8 cellular contexts compared by ENCODE assay signal in genomic region chr10:22320591-22321155, GRCh38. TPM values are rescaled to one million over a fixed set of nuclear protein-coding genes. Genes with fewer than 3 reads are reported as not detected.
DNase-seq lines count a peak whose midpoint lies in the region; ATAC-seq and TF ChIP-seq lines count a peak whose summit lies in the region.

BMI1 (plus strand) TSS chr10:22321099; CDS start chr10:22326450, 5,351 bp downstream.

- peak within 1 kb of the TSS; percentile 47; the same call in 1 of the 2 replicates for H3K56ac ChIP-seq in IMR-90 (ENCODE audit: extremely low read depth, insufficient read depth, low read length)

- H3K4me2 ChIP-seq in IMR-90 (ENCODE audit: low read depth, low read length), result peak within 1 kb of the TSS; percentile 95

- peak within 1 kb of the TSS; percentile 75 for H2BK5ac ChIP-seq in IMR-90 (ENCODE audit: low read depth, low read length, poor library complexity, severe bottlenecking)

- peak within 1 kb of the TSS; percentile 94 for H3K4me3 Mint-ChIP-seq in activated naive CD4-positive, alpha-beta T cell treated with anti-CD3 and anti-CD28 coated beads, Interleukin-2, amount 50 U/mL, for 24 hours
- H3K4me3 Mint-ChIP-seq in natural killer cell treated with Interleukin-12 subunit alpha and Interleukin-12 subunit beta and Interleukin-15 and Interleukin-18, amount 100 ng/mL, for 72 hours, result peak within 1 kb of the TSS; percentile 97

- peak within 1 kb of the TSS; percentile 40; the same call in 1 of the 2 replicates for H2AK5ac ChIP-seq in IMR-90 (ENCODE audit: low read depth, low read length)

- TF ChIP-seq RAD21 in IMR-90 (IDR thresholded peaks at IDR 0.05; ENCODE audit: low read length), result no peak

- peak within 1 kb of the TSS; percentile 29; the same call in 1 of the 2 replicates for H3K14ac ChIP-seq in IMR-90 (replicated peaks; ENCODE audit: low read depth, low read length)

- peak within 1 kb of the TSS; percentile 82 for H4K5ac ChIP-seq in IMR-90 (ENCODE audit: low read depth, low read length)

- H3K79me1 ChIP-seq in IMR-90 (ENCODE audit: low read depth in 1 of 2, low read length in 2 of 2), result peaks cover 22 to 24% of the 10 kb centered on the region in 2 experiments

- peaks cover 4% of the 10 kb centered on the region for H3K36me3 Mint-ChIP-seq in activated naive CD4-positive, alpha-beta T cell treated with anti-CD3 and anti-CD28 coated beads, Interleukin-2, amount 50 U/mL, for 24 hours
- peaks cover 6% of the 10 kb centered on the region for H3K36me3 Mint-ChIP-seq in natural killer cell treated with Interleukin-12 subunit alpha and Interleukin-12 subunit beta and Interleukin-15 and Interleukin-18, amount 100 ng/mL, for 72 hours

- H4K20me1 ChIP-seq in IMR-90 (ENCODE audit: insufficient read depth, low read length), result peaks cover 13% of the 10 kb centered on the region; the same call in 1 of the 2 replicates

- peak within 1 kb of the TSS; percentile 67 for H3K4me3 ChIP-seq in AG04450 (ENCODE audit: low read depth, low read length)
- peak within 1 kb of the TSS; percentile 100 for H3K4me3 ChIP-seq in IMR-90 (ENCODE audit: insufficient read depth, low read depth, low read length)
- peak within 1 kb of the TSS; percentile 65 to 75 for H3K4me3 ChIP-seq in foreskin fibroblast (ENCODE audit: low read depth in 1 of 2, low read length in 2 of 2)
- H3K4me3 ChIP-seq in upper lobe of left lung, result peak within 1 kb of the TSS; percentile 77 to 94 (median 91)

- no peak for TF ChIP-seq EP300 in upper lobe of left lung (IDR thresholded peaks at IDR 0.05)

- peak within 1 kb of the TSS; percentile 67 for H3K4ac ChIP-seq in IMR-90 (ENCODE audit: low read depth, low read length)

- H3K36me3 ChIP-seq in IMR-90 (ENCODE audit: control insufficient read depth, insufficient read depth, low read length) (no peaks in the 10 kb centered on the region), upper lobe of left lung (no peaks in the 10 kb centered on the region)

- peak within 1 kb of the TSS; percentile 71 for H2BK120ac ChIP-seq in IMR-90 (ENCODE audit: low read depth, low read length)

- H3K4me1 ChIP-seq in IMR-90 (ENCODE audit: control insufficient read depth, insufficient read depth, low read length), result no peaks in the 10 kb centered on the region; the same call in 1 of the 2 replicates
- peaks cover 33 to 53% (median 43%) of the 10 kb centered on the region in 4 donors for H3K4me1 ChIP-seq in upper lobe of left lung

- no peak within 1 kb of the TSS for H2BK20ac ChIP-seq in IMR-90 (ENCODE audit: low read depth, low read length)

- H3K23ac ChIP-seq in IMR-90 (ENCODE audit: low read depth, low read length), result peak within 1 kb of the TSS; percentile 80; the same call in 1 of the 2 replicates

- dilution Hi-C loops in IMR-90 (cut with HindIII; ENCODE audit: low sequenced_read_pairs, unreplicated experiment), result no loop called here

- no peaks in the 10 kb centered on the region; the same call in 1 of the 2 replicates for H3K9me1 ChIP-seq in IMR-90 (ENCODE audit: insufficient read depth, low read length)

- ATAC-seq in GM18868 (IDR thresholded peaks at IDR 0.05; ENCODE audit: unreplicated experiment), result peak; percentile 27
- peak; percentile 50 for ATAC-seq in IMR-90 (ENCODE audit: low read depth)
- ATAC-seq in natural killer cell treated with Interleukin-12 subunit alpha and Interleukin-12 subunit beta and Interleukin-15 and Interleukin-18, amount 100 ng/mL, for 72 hours, result peak; percentile 55 to 62
- ATAC-seq in upper lobe of left lung (ENCODE audit: low FRiP score in 2 of 2), result peak; percentile 79 to 83

- peak within 1 kb of the TSS; percentile 63 to 83; a peak in 3 of 4 replicates for H4K8ac ChIP-seq in IMR-90 (ENCODE audit: low read depth in 2 of 2, low read length in 2 of 2)

- POLR2A ChIA-PET in AG04450 (lab: Yijun Ruan, JAX), result interaction anchor here (1.4 kb wide), 1 partner anchor 19 kb away, joined by 3 read pairs; no protein-coding TSS in a partner anchor
- POLR2A ChIA-PET in IMR-90 (lab: Charles Lee; ENCODE audit: unreplicated experiment), result no interaction called here

- TF ChIP-seq CTCF in AG04450 (IDR thresholded peaks at IDR 0.05; ENCODE audit: low read depth, low read length) (no peak), IMR-90 (conservative IDR thresholded peaks at IDR 0.05; ENCODE audit: low read depth, low read length) (no peak), foreskin fibroblast (IDR thresholded peaks at IDR 0.05; ENCODE audit: low read depth, low read length) (no peak), upper lobe of left lung (IDR thresholded peaks at IDR 0.05) (peak in 1 of 6 experiments; percentile 5)

- peaks cover 17% of the 10 kb centered on the region for H3K27me3 ChIP-seq in AG04450 (ENCODE audit: control insufficient read depth, insufficient read depth, low read length)
- H3K27me3 ChIP-seq in IMR-90 (ENCODE audit: control insufficient read depth, insufficient read depth, low read length), result peaks cover 21% of the 10 kb centered on the region
- peaks cover 0 to 3% (median 1%) of the 10 kb centered on the region in 4 donors for H3K27me3 ChIP-seq in upper lobe of left lung

- CTCF ChIA-PET in AG04450 (lab: Charles Lee) (no interaction called here), IMR-90 (lab: Yijun Ruan, JAX) (no interaction called here)

- no CpG with 5 or more reads among the region's 85 CpGs for WGBS in IMR-90 (ENCODE audit: extremely low coverage in 2 of 2, insufficient read length in 1 of 2), 2 experiments
- 0% methylated on average over 1 to 5 of the region's 85 CpGs for WGBS in upper lobe of left lung, 2 donors

- peaks cover 58% of the 10 kb centered on the region for H3K4me1 Mint-ChIP-seq in activated naive CD4-positive, alpha-beta T cell treated with anti-CD3 and anti-CD28 coated beads, Interleukin-2, amount 50 U/mL, for 24 hours
- peaks cover 33 to 54% of the 10 kb centered on the region in 2 donors for H3K4me1 Mint-ChIP-seq in natural killer cell treated with Interleukin-12 subunit alpha and Interleukin-12 subunit beta and Interleukin-15 and Interleukin-18, amount 100 ng/mL, for 72 hours (ENCODE audit: low read depth in 2 of 2)

- peak within 1 kb of the TSS; percentile 98 for H3K27ac Mint-ChIP-seq in activated naive CD4-positive, alpha-beta T cell treated with anti-CD3 and anti-CD28 coated beads, Interleukin-2, amount 50 U/mL, for 24 hours
- peak within 1 kb of the TSS; percentile 96 to 97 for H3K27ac Mint-ChIP-seq in natural killer cell treated with Interleukin-12 subunit alpha and Interleukin-12 subunit beta and Interleukin-15 and Interleukin-18, amount 100 ng/mL, for 72 hours

- TF ChIP-seq POLR2A in IMR-90 (IDR thresholded peaks at IDR 0.05; ENCODE audit: low read depth, low read length) (no peak), upper lobe of left lung (IDR thresholded peaks at IDR 0.05) (no peak)

- peak within 1 kb of the TSS; percentile 93 for H2AFZ ChIP-seq in IMR-90 (replicated peaks; ENCODE audit: low read length, poor library complexity)

- H4K91ac ChIP-seq in IMR-90 (ENCODE audit: insufficient read depth, low read depth, low read length), result peak within 1 kb of the TSS; percentile 39; the same call in 1 of the 2 replicates

- H2BK15ac ChIP-seq in IMR-90 (ENCODE audit: low read depth, low read length), result no peak within 1 kb of the TSS

- intact Hi-C loops in IMR-90 (cut with micrococcal nuclease), result loop anchor here (10.0 kb wide), 1 partner anchor 234 kb away; no protein-coding TSS in a partner anchor

- no peaks in the 10 kb centered on the region for H3K9me3 ChIP-seq in AG04450 (ENCODE audit: control insufficient read depth, insufficient read depth, low read length)
- H3K9me3 ChIP-seq in IMR-90 (ENCODE audit: control insufficient read depth, insufficient read depth, low read length), result 0 out of 2 replicates have a peak, but pooled peaks cover 3% of the 10 kb centered on the region
- H3K9me3 ChIP-seq in upper lobe of left lung, result no peaks in the 10 kb centered on the region

- H3K27ac ChIP-seq in AG04450 (ENCODE audit: low read depth, low read length) (no peak within 1 kb of the TSS), IMR-90 (ENCODE audit: insufficient read depth, low read length) (peak within 1 kb of the TSS; percentile 85), upper lobe of left lung (peak within 1 kb of the TSS; percentile 85 to 97 (median 92))

- H3K27me3 Mint-ChIP-seq in activated naive CD4-positive, alpha-beta T cell treated with anti-CD3 and anti-CD28 coated beads, Interleukin-2, amount 50 U/mL, for 24 hours, result peaks cover 28% of the 10 kb centered on the region
- peaks cover 8 to 12% of the 10 kb centered on the region in 2 donors for H3K27me3 Mint-ChIP-seq in natural killer cell treated with Interleukin-12 subunit alpha and Interleukin-12 subunit beta and Interleukin-15 and Interleukin-18, amount 100 ng/mL, for 72 hours

- H2AK9ac ChIP-seq in IMR-90 (replicated peaks; ENCODE audit: low read depth, low read length, poor library complexity), result peak within 1 kb of the TSS; percentile 76

- in situ Hi-C loops in IMR-90 (cut with MboI; ENCODE audit: low sequenced_read_pairs), result loop anchor here (10.0 to 25.0 kb wide), 2 partner anchors 504 to 808 kb away; no protein-coding TSS in a partner anchor

- DNase-seq in AG04450 (ENCODE audit: low read depth, low spot score) (peak; percentile 33), IMR-90 (peak; percentile 70), RPMI8226 (peak; percentile 84), foreskin fibroblast (peak; percentile 68 to 85), upper lobe of left lung (peak; percentile 83 to 94)
- peak; percentile 69 for DNase-seq in natural killer cell treated with Interleukin-12 subunit alpha and Interleukin-12 subunit beta and Interleukin-15 and Interleukin-18, amount 100 ng/mL, for 72 hours (ENCODE audit: low spot score)

- peak within 1 kb of the TSS; percentile 64; the same call in 1 of the 2 replicates for H3K18ac ChIP-seq in IMR-90 (ENCODE audit: low read depth, low read length)

- no peaks in the 10 kb centered on the region for H3K9me3 Mint-ChIP-seq in activated naive CD4-positive, alpha-beta T cell treated with anti-CD3 and anti-CD28 coated beads, Interleukin-2, amount 50 U/mL, for 24 hours
- no peaks in the 10 kb centered on the region for H3K9me3 Mint-ChIP-seq in natural killer cell treated with Interleukin-12 subunit alpha and Interleukin-12 subunit beta and Interleukin-15 and Interleukin-18, amount 100 ng/mL, for 72 hours

- BruUV-seq in IMR-90 (replicated peaks; lab: Mats Ljungman, UMichigan), result no TSS peak

- peak within 1 kb of the TSS; percentile 72 for H3K9ac ChIP-seq in IMR-90 (ENCODE audit: low read depth, low read length)

TF ChIP-seq in IMR-90, 13 proteins besides CTCF, POLR2A, EP300 and RAD21 (continues in another document):
- TF ChIP-seq CEBPB (IDR thresholded peaks at IDR 0.05; ENCODE audit: low read depth, low read length) (no peak), MAFK (IDR thresholded peaks at IDR 0.05; ENCODE audit: low read depth, low read length) (no peak)

RNA-seq across cellular contexts. Expression of gene BMI1, which starts in this region (rescaled TPM):
- polyA plus RNA-seq in AG04450 (2011; rRNA removed) (40.4 and 50.4 TPM in 2 replicates), IMR-90 (2012; rRNA removed) (19.7 and 19.9 TPM in 2 replicates)
- 47.1 and 57.3 TPM in 2 replicates for polyA minus RNA-seq in AG04450 (2011; rRNA and poly(A)+ RNA removed)
- total RNA-seq in IMR-90 (2012; rRNA removed) (25.8 and 38.3 TPM in 2 replicates), upper lobe of left lung (10 to 100 TPM; 13.0 to 73.3 (median 41.5) TPM)
- 3.9 and 8.7 TPM in 2 replicates for polyA plus RNA-seq in IMR-90 (2012; cell fraction: cytosol; rRNA removed)
- polyA plus RNA-seq in IMR-90 (2012; cell fraction: nucleus; rRNA removed; ENCODE audit: low replicate concordance), result 5.1 and 28.1 TPM in 2 replicates
- 10 to 100 TPM; 38.2 to 44.9 TPM for total RNA-seq in natural killer cell treated with Interleukin-12 subunit alpha and Interleukin-12 subunit beta and Interleukin-15 and Interleukin-18, amount 100 ng/mL, for 72 hours

Comparison
In these comparisons a context has a peak if more than half of its experiments do, and no peak if none do; other contexts are left out.
1. DNase-seq: peak in every context shown above with its lines; median percentile 88 in upper lobe of left lung; 84 in RPMI8226; 76 in foreskin fibroblast; 70 in IMR-90; 69 in natural killer cell treated with Interleukin-12 subunit alpha and Interleukin-12 subunit beta and Interleukin-15 and Interleukin-18, amount 100 ng/mL, for 72 hours; 33 in AG04450.
2. ATAC-seq: peak in every context shown above with its lines; median percentile 81 in upper lobe of left lung; 58 in natural killer cell treated with Interleukin-12 subunit alpha and Interleukin-12 subunit beta and Interleukin-15 and Interleukin-18, amount 100 ng/mL, for 72 hours; 50 in IMR-90; 27 in GM18868.